Comparison of ENCODE assay signal across 15 cellular contexts in the genomic region with DNA sequence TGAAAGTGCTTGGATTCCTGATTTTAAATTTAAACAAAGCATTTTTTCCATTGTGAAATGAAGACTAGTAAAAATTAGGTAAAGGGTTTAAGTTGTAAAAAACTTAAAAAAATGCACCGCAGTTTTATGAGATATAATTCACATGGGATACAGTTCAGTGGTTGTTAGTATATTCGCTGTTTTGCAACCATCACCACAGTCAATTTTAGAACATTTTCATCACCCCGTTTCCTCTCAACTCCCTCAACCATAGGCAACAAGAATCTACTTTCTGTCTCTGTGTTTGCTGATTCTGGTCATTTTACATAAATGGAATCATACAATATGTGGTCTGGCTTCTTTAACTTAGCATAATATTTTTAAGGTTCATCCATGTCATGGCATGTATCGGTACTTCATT. TPM values are rescaled to one million over a fixed set of nuclear protein-coding genes. Genes with fewer than 3 reads are reported as not detected.
DNase-seq lines count a peak whose midpoint lies in the region; ATAC-seq and TF ChIP-seq lines count a peak whose summit lies in the region.
"Had no signal": no experiment of that assay in that cellular context is flagged by ENCODE, and none has a peak within 500 bp of the region (broad histone marks: within the 10 kb centered on the region; RNA-seq: fewer than 3 reads in every experiment).

No MANE protein-coding gene starts in this region.

- peaks cover 62 to 81% (median 74%) of the 10 kb centered on the region in 3 donors for H3K4me1 Mint-ChIP-seq in CD8-positive, alpha-beta memory T cell
- peaks cover 82% of the 10 kb centered on the region for H3K4me1 Mint-ChIP-seq in activated B cell treated with CpG ODN at 0.5 μM for 24 hours
- peaks cover 37% of the 10 kb centered on the region for H3K4me1 Mint-ChIP-seq in neural crest cell

- H3K36me3 Mint-ChIP-seq in CD8-positive, alpha-beta memory T cell = peaks cover 0 to 42% (median 26%) of the 10 kb centered on the region in 3 donors
- H3K36me3 Mint-ChIP-seq in activated B cell treated with CpG ODN at 0.5 μM for 24 hours (ENCODE audit: low read depth) = peaks cover 49% of the 10 kb centered on the region
- peaks cover 9% of the 10 kb centered on the region for H3K36me3 Mint-ChIP-seq in neural crest cell (ENCODE audit: low read depth)

- no peak for DNase-seq in CD8-positive, alpha-beta memory T cell
- peak in 1 of 2 experiments; percentile 51 for DNase-seq in HL-60 (ENCODE audit: low read depth in 1 of 2, low spot score in 1 of 2)
- no peak for DNase-seq in activated B cell treated with CpG ODN at 0.5 μM for 24 hours
- DNase-seq in neural crest cell (ENCODE audit: low read depth, low spot score) = no peak
- no peak for DNase-seq in left lobe of liver (ENCODE audit: low spot score)
- DNase-seq: activated CD4-positive, alpha-beta T cell treated with anti-CD3 and anti-CD28 coated beads, Interleukin-2, amount 50 U/mL, for 48 hours; NCI-H2081; NCI-H526 treated with DMSO at 0.1 percent for 48 hours had no signal

- CTCF ChIA-PET in CD8-positive, alpha-beta memory T cell (lab: Charles Lee) = interaction anchor here (0.8 to 3.7 kb wide), 5 partner anchors 8 to 90 kb away, joined by 3 to 23 read pairs (median 4); no protein-coding TSS in a partner anchor
- CTCF ChIA-PET in activated B cell treated with CpG ODN at 0.5 μM for 24 hours (lab: Charles Lee) = interaction anchor here (1.4 to 4.9 kb wide), 4 partner anchors 26 to 506 kb away, joined by 3 to 21 read pairs (median 10); partner anchors contain the start of gene ATG16L1

- intact Hi-C loops in activated B cell treated with CpG ODN at 0.5 μM for 24 hours (cut with micrococcal nuclease) = loop anchor here (5.0 kb wide), 2 partner anchors 86 to 296 kb away; partner anchors contain the start of gene INPP5D

- peak overlapping the region in 3 of 8 donors; percentile 1 to 87 (median 83) for H3K27ac Mint-ChIP-seq in CD8-positive, alpha-beta memory T cell
- H3K27ac Mint-ChIP-seq in activated B cell treated with CpG ODN at 0.5 μM for 24 hours (peak overlapping the region; percentile 93), neural crest cell (ENCODE audit: unreplicated experiment) (no peak overlapping the region)
- H3K27ac Mint-ChIP-seq: mesothelial cell of epicardium had no signal

- H3K27me3 ChIP-seq in CD8-positive, alpha-beta memory T cell (ENCODE audit: insufficient read depth, low read length, poor library complexity, severe bottlenecking) = no peaks in the 10 kb centered on the region
- H3K27me3 ChIP-seq in HL-60 (ENCODE audit: insufficient read depth, poor library complexity, severe bottlenecking) = no peaks in the 10 kb centered on the region

- H3K27ac ChIP-seq in CD8-positive, alpha-beta memory T cell (ENCODE audit: low read depth, low read length) = no peak overlapping the region
- peak overlapping the region; percentile 72 for H3K27ac ChIP-seq in HL-60 (replicated peaks)
- H3K27ac ChIP-seq: KMS-11, parathyroid adenoma had no signal

- ATAC-seq in activated B cell treated with CpG ODN at 0.5 μM for 24 hours (ENCODE audit: low read depth) = no peak
- ATAC-seq in GM18909 (IDR thresholded peaks at IDR 0.05; ENCODE audit: poor library complexity, unreplicated experiment) = no peak
- no peak for ATAC-seq in HG03439 (IDR thresholded peaks at IDR 0.05; ENCODE audit: unreplicated experiment)
- no peak for ATAC-seq in left lobe of liver

- H3K36me3 ChIP-seq in CD8-positive, alpha-beta memory T cell (ENCODE audit: insufficient read depth, low read length) = peaks cover 4% of the 10 kb centered on the region

- POLR2A ChIA-PET in CD8-positive, alpha-beta memory T cell (lab: Charles Lee) = interaction anchor here (1.0 kb wide), 1 partner anchor 27 kb away, joined by 5 read pairs; no protein-coding TSS in a partner anchor
- POLR2A ChIA-PET in activated B cell treated with CpG ODN at 0.5 μM for 24 hours (lab: Charles Lee) = interaction anchor here (1.7 to 6.1 kb wide), 4 partner anchors 8 to 60 kb away, joined by 5 to 93 read pairs (median 36); no protein-coding TSS in a partner anchor

- no peaks in the 10 kb centered on the region for H3K27me3 Mint-ChIP-seq in CD8-positive, alpha-beta memory T cell
- H3K27me3 Mint-ChIP-seq in activated B cell treated with CpG ODN at 0.5 μM for 24 hours = no peaks in the 10 kb centered on the region
- peaks cover 4% of the 10 kb centered on the region for H3K27me3 Mint-ChIP-seq in neural crest cell (ENCODE audit: low read depth)

- TF ChIP-seq CTCF in HL-60 (IDR thresholded peaks at IDR 0.05; ENCODE audit: insufficient read depth, low read length) (no peak), activated B cell treated with CpG ODN at 0.5 μM for 24 hours (IDR thresholded peaks at IDR 0.05) (no peak), neural crest cell (conservative IDR thresholded peaks at IDR 0.05) (no peak)

- peaks cover 0 to under 1% (median 0%) of the 10 kb centered on the region in 5 donors for H3K9me3 Mint-ChIP-seq in CD8-positive, alpha-beta memory T cell
- no peaks in the 10 kb centered on the region for H3K9me3 Mint-ChIP-seq in activated B cell treated with CpG ODN at 0.5 μM for 24 hours
- no peaks in the 10 kb centered on the region for H3K9me3 Mint-ChIP-seq in neural crest cell
- H3K9me3 Mint-ChIP-seq: mesothelial cell of epicardium had no signal

- no peak overlapping the region for H3K4me3 ChIP-seq in CD8-positive, alpha-beta memory T cell (ENCODE audit: low read length)
- H3K4me3 ChIP-seq in HL-60 (replicated peaks; ENCODE audit: insufficient read depth, low read length) = peak overlapping the region; percentile 30

- H3K9me3 ChIP-seq in CD8-positive, alpha-beta memory T cell (ENCODE audit: low read length) = no peaks in the 10 kb centered on the region

- peaks cover 53% of the 10 kb centered on the region for H3K4me1 ChIP-seq in CD8-positive, alpha-beta memory T cell (ENCODE audit: insufficient read depth, low read length)

- peak overlapping the region in 6 of 7 donors; percentile 12 to 70 (median 58) for H3K4me3 Mint-ChIP-seq in CD8-positive, alpha-beta memory T cell
- H3K4me3 Mint-ChIP-seq in activated B cell treated with CpG ODN at 0.5 μM for 24 hours (peak overlapping the region; percentile 92), neural crest cell (peak overlapping the region; percentile 3)
- H3K4me3 Mint-ChIP-seq: mesothelial cell of epicardium had no signal

RNA-seq across cellular contexts. Expression of gene DGKD, which starts 4.0 kb away (rescaled TPM):
- total RNA-seq in CD8-positive, alpha-beta memory T cell = 10 to 100 TPM; 54.2 to 61.9 TPM
- polyA plus RNA-seq in CD8-positive, alpha-beta memory T cell = 32.6 TPM
- total RNA-seq in activated B cell treated with CpG ODN at 0.5 μM for 24 hours (140 and 188 TPM in 2 replicates), neural crest cell (48.7 and 58.6 TPM in 2 replicates), left lobe of liver (17.9 TPM)

RNA-seq across cellular contexts. Expression of gene SAG, which starts 50.7 kb away (rescaled TPM):
- total RNA-seq in CD8-positive, alpha-beta memory T cell = not detected
- not detected for polyA plus RNA-seq in CD8-positive, alpha-beta memory T cell
- total RNA-seq in activated B cell treated with CpG ODN at 0.5 μM for 24 hours = 0.04 TPM in 1 of 2 replicates, not detected in the other
- total RNA-seq in neural crest cell = not detected in 2 replicates
- total RNA-seq in left lobe of liver = not detected
- total RNA-seq: bronchial epithelial cell, H4, mesothelial cell of epicardium had no signal

Comparison
In these comparisons a context has a peak if more than half of its experiments do, and no peak if none do; other contexts are left out.
1. H3K4me3 Mint-ChIP-seq: peak in every context shown above with its lines; median percentile 92 in activated B cell treated with CpG ODN at 0.5 μM for 24 hours; 58 in CD8-positive, alpha-beta memory T cell; 3 in neural crest cell.